ENCODE assay signal across 14 cellular contexts in genomic region chr10:126397640-126398382, GRCh38. TPM values are rescaled to one million over a fixed set of nuclear protein-coding genes. Genes with fewer than 3 reads are reported as not detected.
A peak's percentile ranks its signal among the peaks of the same experiment; 100 is the strongest.
DNase-seq lines count a peak whose midpoint lies in the region; TF ChIP-seq lines count a peak whose summit lies in the region.
"Had no signal": no experiment of that assay in that cellular context is flagged by ENCODE, and none has a peak within 500 bp of the region (broad histone marks: within the 10 kb centered on the region; RNA-seq: fewer than 3 reads in every experiment).

No MANE protein-coding gene starts in this region.

- H3K4me2 ChIP-seq in osteoblast (ENCODE audit: insufficient read depth, low read length): peak overlapping the region; percentile 76

- TF ChIP-seq CTCF in osteoblast (IDR thresholded peaks at IDR 0.05; ENCODE audit: extremely low read depth, low read depth, low read length) (no peak), testis (IDR thresholded peaks at IDR 0.05) (no peak), BE2C (IDR thresholded peaks at IDR 0.05; ENCODE audit: low read depth, low read length) (no peak)

- WGBS in testis, 2 donors: 79 to 87% methylated on average over 4 of the region's 4 CpGs

- intact Hi-C loops in testis (cut with DNase I; ENCODE audit: low total_unique reads): no loop called here

- no peaks in the 10 kb centered on the region for H3K9me3 ChIP-seq in osteoblast (ENCODE audit: low read depth, low read length)
- H3K9me3 ChIP-seq in testis: no peaks in the 10 kb centered on the region
- no peaks in the 10 kb centered on the region for H3K9me3 ChIP-seq in BE2C
- H3K9me3 ChIP-seq: thoracic aorta had no signal

- H3K27me3 ChIP-seq in osteoblast (ENCODE audit: insufficient read depth, low read length): no peaks in the 10 kb centered on the region
- no peaks in the 10 kb centered on the region for H3K27me3 ChIP-seq in testis
- H3K27me3 ChIP-seq in BE2C: no peaks in the 10 kb centered on the region

- H3K4me3 ChIP-seq in osteoblast (ENCODE audit: insufficient read depth, low read length) (peak overlapping the region; percentile 43), testis (no peak overlapping the region), BE2C (ENCODE audit: low read depth, low read length) (no peak overlapping the region)
- H3K4me3 ChIP-seq: thoracic aorta had no signal

- H3K4me1 ChIP-seq in osteoblast (ENCODE audit: insufficient read depth, low read length) (peaks cover 27% of the 10 kb centered on the region), testis (no peaks in the 10 kb centered on the region), BE2C (peaks cover 30% of the 10 kb centered on the region)

- no peaks in the 10 kb centered on the region for H4K20me1 ChIP-seq in osteoblast (ENCODE audit: insufficient read depth, low read length)

- H2AFZ ChIP-seq in osteoblast (ENCODE audit: low read length): peak overlapping the region; percentile 52

- H3K36me3 ChIP-seq in osteoblast (ENCODE audit: insufficient read depth, low read length) (no peaks in the 10 kb centered on the region), testis (ENCODE audit: low read depth, missing control alignments) (no peaks in the 10 kb centered on the region), BE2C (no peaks in the 10 kb centered on the region)
- H3K36me3 ChIP-seq: thoracic aorta, WERI-Rb-1 had no signal

- peak; percentile 23 for DNase-seq in ELF-1 (ENCODE audit: low read depth, low spot score)
- peak; percentile 73 for DNase-seq in RKO (ENCODE audit: low spot score)
- DNase-seq in epithelial cell of prostate (ENCODE audit: low read depth, low spot score): peak; percentile 68
- peak; percentile 92 for DNase-seq in osteoblast (ENCODE audit: insufficient read length, low spot score, missing footprints)
- no peak for DNase-seq in testis
- DNase-seq in BE2C: no peak
- DNase-seq in NCI-H345 treated with DMSO at 0.1 percent for 48 hours (lab: John Stamatoyannopoulos, UW; ENCODE audit: unreplicated experiment): no peak
- DNase-seq in stimulated activated CD4-positive, alpha-beta T cell treated with anti-CD3 and anti-CD28 coated beads, Interleukin-12 subunit alpha, Interleukin-12 subunit beta, amount 100 ng/mL, for 4 hours: no peak
- DNase-seq: activated effector memory CD4-positive, alpha-beta T cell treated with Interleukin-2 at 50 U/mL for 16 hours; H9; NCI-H1694; stimulated activated CD4-positive, alpha-beta T cell treated with anti-CD3 and anti-CD28 coated beads, Interleukin-4, amount 100 ng/mL, for 4 hours; WERI-Rb-1 had no signal

- TF ChIP-seq POLR2A in testis (IDR thresholded peaks at IDR 0.05): no peak

- H3K27ac ChIP-seq in epithelial cell of prostate: no peak overlapping the region
- peak overlapping the region; percentile 94 for H3K27ac ChIP-seq in osteoblast (ENCODE audit: low read depth, low read length)
- no peak overlapping the region for H3K27ac ChIP-seq in testis
- H3K27ac ChIP-seq: thoracic aorta, WERI-Rb-1 had no signal

- H3K79me2 ChIP-seq in osteoblast (ENCODE audit: insufficient read depth, low read length): no peaks in the 10 kb centered on the region

RNA-seq across cellular contexts. Expression of gene ADAM12, which starts 9.5 kb away (rescaled TPM):
- total RNA-seq in osteoblast (345 and 361 TPM in 2 replicates), testis (1 to 10 TPM; 6.1 to 9.2 TPM)
- 2.8 TPM for polyA plus RNA-seq in testis (ENCODE audit: insufficient read depth, low read depth, low replicate concordance)
- 67.4 TPM for polyA plus RNA-seq in BE2C (2012; ENCODE audit: insufficient read depth, insufficient read length, low read depth)

Comparison
In these comparisons a context has a peak if more than half of its experiments do, and no peak if none do; other contexts are left out.
1. DNase-seq: peak in ELF-1 (single experiment), RKO (single experiment), epithelial cell of prostate (single experiment) and osteoblast (single experiment); none in testis (single experiment), BE2C (single experiment), NCI-H345 treated with DMSO at 0.1 percent for 48 hours (single experiment) and stimulated activated CD4-positive, alpha-beta T cell treated with anti-CD3 and anti-CD28 coated beads, Interleukin-12 subunit alpha, Interleukin-12 subunit beta, amount 100 ng/mL, for 4 hours (single experiment).
2. RNA of gene ADAM12, which starts 9.5 kb away (total RNA-seq): 345 to 361 TPM in osteoblast; 6.1 to 9.2 TPM in testis; every median in the first group is over 10 times any median in the second.